1 cellular context compared by ENCODE assay signal in genomic region chr10:96072673-96073072, GRCh38.
TF ChIP-seq lines count a peak whose summit lies in the region.

No MANE protein-coding gene starts in this region.

TF ChIP-seq in K562, 482 proteins besides CTCF, POLR2A, EP300 and RAD21 (continued from another document and continues in another):
- no peak for TF ChIP-seq PATZ1 (CRISPR knock-in tag; IDR thresholded peaks at IDR 0.05; ENCODE audit: borderline replicate concordance)
- no peak for TF ChIP-seq PRPF4 (IDR thresholded peaks at IDR 0.05; ENCODE audit: insufficient read depth, low read depth, low read length, poor library complexity, severe bottlenecking)
- no peak for TF ChIP-seq ZNF436 (CRISPR knock-in tag; IDR thresholded peaks at IDR 0.05)
- peak; percentile 31; the same call in 1 of the 2 replicates for TF ChIP-seq PKNOX1 (IDR thresholded peaks at IDR 0.05)
- TF ChIP-seq TAF7 (tag; IDR thresholded peaks at IDR 0.05) = no peak
- no peak for TF ChIP-seq FOSL1 (tag; conservative IDR thresholded peaks at IDR 0.05)
- no peak for TF ChIP-seq ZFP1 (CRISPR knock-in tag; IDR thresholded peaks at IDR 0.05)
- TF ChIP-seq KLF10 (CRISPR knock-in tag; IDR thresholded peaks at IDR 0.05) = no peak
- no peak for TF ChIP-seq CREB3L1 (IDR thresholded peaks at IDR 0.05; ENCODE audit: borderline replicate concordance, low read depth)
- peak; percentile 64 for TF ChIP-seq CBFA2T2 (conservative IDR thresholded peaks at IDR 0.05)
- TF ChIP-seq CEBPG (CRISPR knock-in tag; IDR thresholded peaks at IDR 0.05) = no peak
- TF ChIP-seq CEBPG (tag; conservative IDR thresholded peaks at IDR 0.05 in 1 of 2, IDR thresholded peaks at IDR 0.05 in 1 of 2) = no peak
- TF ChIP-seq L3MBTL2 (IDR thresholded peaks at IDR 0.05) = no peak
- TF ChIP-seq TRIM28 (IDR thresholded peaks at IDR 0.05) = no peak
- TF ChIP-seq ZNF232 (CRISPR knock-in tag; IDR thresholded peaks at IDR 0.05) = no peak
- no peak for TF ChIP-seq NFE2L1 (tag; IDR thresholded peaks at IDR 0.05; ENCODE audit: borderline replicate concordance, low read depth)
- TF ChIP-seq RCOR1 (IDR thresholded peaks at IDR 0.05; ENCODE audit: borderline replicate concordance in 1 of 2, low read depth in 2 of 2, low read length in 2 of 2) = peak in 1 of 2 experiments; percentile 61; a peak in 1 of 4 replicates
- no peak for TF ChIP-seq YBX1 (IDR thresholded peaks at IDR 0.05)
- TF ChIP-seq NR2F6 (CRISPR knock-in tag; IDR thresholded peaks at IDR 0.05) = no peak
- no peak for TF ChIP-seq DEAF1 (CRISPR knock-in tag; IDR thresholded peaks at IDR 0.05)
- TF ChIP-seq FOXM1 (IDR thresholded peaks at IDR 0.05; ENCODE audit: low read depth) = peak; percentile 69
- no peak for TF ChIP-seq FOXM1 (CRISPR knock-in tag; IDR thresholded peaks at IDR 0.05; ENCODE audit: low read depth)
- no peak for TF ChIP-seq ZNF518B (CRISPR knock-in tag; IDR thresholded peaks at IDR 0.05)
- TF ChIP-seq CBFA2T3 (IDR thresholded peaks at IDR 0.05) = peak; percentile 84
- TF ChIP-seq KDM2B (CRISPR knock-in tag; IDR thresholded peaks at IDR 0.05) = no peak
- TF ChIP-seq ZNF668 (CRISPR knock-in tag; IDR thresholded peaks at IDR 0.05) = no peak
- no peak for TF ChIP-seq KDM4B (IDR thresholded peaks at IDR 0.05; ENCODE audit: borderline replicate concordance in 2 of 2, low read depth in 1 of 2)
- peak; percentile 73 for TF ChIP-seq SMAD4 (CRISPR knock-in tag; conservative IDR thresholded peaks at IDR 0.05)
- TF ChIP-seq USF1 (CRISPR knock-in tag; IDR thresholded peaks at IDR 0.05) = no peak
- TF ChIP-seq ZNF23 (CRISPR knock-in tag; IDR thresholded peaks at IDR 0.05) = no peak
- no peak for TF ChIP-seq ATF4 (CRISPR knock-in tag; IDR thresholded peaks at IDR 0.05)
- no peak for TF ChIP-seq ZNF263 (CRISPR knock-in tag; IDR thresholded peaks at IDR 0.05; ENCODE audit: borderline replicate concordance)
- TF ChIP-seq ZNF165 (CRISPR knock-in tag; IDR thresholded peaks at IDR 0.05; ENCODE audit: borderline replicate concordance) = no peak
- no peak for TF ChIP-seq ZNF282 (CRISPR knock-in tag; IDR thresholded peaks at IDR 0.05)
- no peak for TF ChIP-seq ZBTB40 (IDR thresholded peaks at IDR 0.05)
- TF ChIP-seq ZBTB40 (CRISPR knock-in tag; IDR thresholded peaks at IDR 0.05) = no peak
- no peak for TF ChIP-seq TCF7L2 (IDR thresholded peaks at IDR 0.05; ENCODE audit: low read depth, low read length)
- TF ChIP-seq CREM (IDR thresholded peaks at IDR 0.05; ENCODE audit: low read depth) = 0 out of 2 replicates have a peak, but pooled peaks have one; percentile 15
- no peak for TF ChIP-seq SMARCB1 (IDR thresholded peaks at IDR 0.05; ENCODE audit: insufficient read length, low read depth)
- TF ChIP-seq PTTG1 (tag; IDR thresholded peaks at IDR 0.05; ENCODE audit: low read depth) = no peak
- TF ChIP-seq SRSF3 (IDR thresholded peaks at IDR 0.05; ENCODE audit: insufficient read depth, low read length) = no peak
- no peak for TF ChIP-seq HSF4 (CRISPR knock-in tag; IDR thresholded peaks at IDR 0.05; ENCODE audit: borderline replicate concordance)
- no peak for TF ChIP-seq CEBPB (tag; IDR thresholded peaks at IDR 0.05)
- TF ChIP-seq CCNT2 (IDR thresholded peaks at IDR 0.05; ENCODE audit: borderline replicate concordance, extremely low read depth, insufficient read length, low read depth, low read length) = no peak
